ENCODE assay signal across 8 cellular contexts in genomic region chr17:31008374-31009035, GRCh38. TPM values are rescaled to one million over a fixed set of nuclear protein-coding genes. Genes with fewer than 3 reads are reported as not detected.
A peak's percentile ranks its signal among the peaks of the same experiment; 100 is the strongest.
DNase-seq lines count a peak whose midpoint lies in the region; ATAC-seq and TF ChIP-seq lines count a peak whose summit lies in the region.

No MANE protein-coding gene starts in this region.

- H3K4me1 ChIP-seq in colonic mucosa = no peaks in the 10 kb centered on the region

- no peaks in the 10 kb centered on the region for H3K36me3 ChIP-seq in colonic mucosa

- H3K9me3 ChIP-seq in colonic mucosa = no peaks in the 10 kb centered on the region

- no peaks in the 10 kb centered on the region for H3K27me3 ChIP-seq in colonic mucosa

- peak overlapping the region; percentile 59 for H3K4me3 ChIP-seq in colonic mucosa

- DNase-seq in M059J (ENCODE audit: low read depth) (peak; percentile 59), colonic mucosa (peak; percentile 67), kidney tubule cell (ENCODE audit: low spot score) (peak; percentile 67), COLO829 (ENCODE audit: low spot score) (no peak)
- DNase-seq in activated CD4-positive, alpha-beta T cell treated with anti-CD3 and anti-CD28 coated beads for 4 hours = peak; percentile 33 to 36
- DNase-seq in stimulated activated CD4-positive, alpha-beta T cell treated with anti-CD3 and anti-CD28 coated beads, Interleukin-15, amount 100 ng/mL, for 1 hour (ENCODE audit: low read depth in 1 of 2, low spot score in 1 of 2) = peak; percentile 19 to 37

- TF ChIP-seq CTCF in colonic mucosa (IDR thresholded peaks at IDR 0.05) = no peak

- H3K27ac ChIP-seq in colonic mucosa = peak overlapping the region; percentile 50

- intact Hi-C loops in colonic mucosa (cut with DNase I) = loop anchor here (2.0 kb wide), 1 partner anchor 208 kb away; no protein-coding TSS in a partner anchor

- H3K9ac ChIP-seq in colonic mucosa (ENCODE audit: low read depth in 2 of 2, low read length in 2 of 2) = peak overlapping the region; percentile 71 to 90

- peak; percentile 57 for ATAC-seq in GM19023 (IDR thresholded peaks at IDR 0.05; ENCODE audit: unreplicated experiment)
- ATAC-seq in GM21526 (IDR thresholded peaks at IDR 0.05; ENCODE audit: low FRiP score, unreplicated experiment) = no peak

RNA-seq across cellular contexts. Expression of gene RNF135, which starts 37.7 kb away (rescaled TPM):
- total RNA-seq in M059J (2014; rRNA removed; shearing (Covaris generic)) = 11.4 and 15.7 TPM in 2 replicates
- total RNA-seq in colonic mucosa = 10 to 100 TPM; 18.6 to 18.9 TPM
